ENCODE assay signal across 9 cellular contexts in the genomic region with DNA sequence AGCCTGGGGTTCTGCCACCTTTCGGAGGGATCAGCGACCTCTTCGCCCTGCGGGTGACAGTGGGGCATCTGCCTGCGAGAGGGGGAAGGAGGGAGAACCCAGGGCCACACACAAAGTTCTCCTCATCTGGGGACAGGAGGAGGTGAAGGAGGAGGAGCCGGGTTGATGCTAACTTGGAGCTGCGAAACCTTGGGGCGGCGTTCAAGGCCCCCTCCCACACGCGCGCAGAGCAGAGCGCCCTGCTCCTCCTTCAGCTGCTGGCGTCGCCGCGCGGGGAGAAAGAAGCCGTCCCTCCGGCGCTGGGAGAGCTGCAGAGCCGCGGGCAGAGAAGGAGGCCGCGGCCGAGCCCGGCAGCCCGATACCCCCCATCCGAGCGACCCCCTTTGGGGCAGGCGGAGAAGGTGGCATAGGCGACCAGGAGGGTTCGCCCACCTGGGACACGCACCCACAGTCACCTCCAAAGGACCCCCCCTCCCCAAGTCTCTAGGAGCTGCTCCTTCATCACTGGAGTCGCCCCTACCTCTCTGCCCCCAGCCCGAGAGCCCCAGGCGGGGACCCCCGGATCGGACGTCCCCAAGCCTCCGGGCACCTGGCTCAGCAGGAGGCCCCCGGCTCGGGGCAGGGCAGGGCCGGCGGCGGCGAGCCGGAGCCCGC. TPM values are rescaled to one million over a fixed set of nuclear protein-coding genes. Genes with fewer than 3 reads are reported as not detected.
DNase-seq lines count a peak whose midpoint lies in the region; ATAC-seq and TF ChIP-seq lines count a peak whose summit lies in the region.
"Had no signal": no experiment of that assay in that cellular context is flagged by ENCODE, and none has a peak within 500 bp of the region (broad histone marks: within the 10 kb centered on the region; RNA-seq: fewer than 3 reads in every experiment).

A gene with protein sequence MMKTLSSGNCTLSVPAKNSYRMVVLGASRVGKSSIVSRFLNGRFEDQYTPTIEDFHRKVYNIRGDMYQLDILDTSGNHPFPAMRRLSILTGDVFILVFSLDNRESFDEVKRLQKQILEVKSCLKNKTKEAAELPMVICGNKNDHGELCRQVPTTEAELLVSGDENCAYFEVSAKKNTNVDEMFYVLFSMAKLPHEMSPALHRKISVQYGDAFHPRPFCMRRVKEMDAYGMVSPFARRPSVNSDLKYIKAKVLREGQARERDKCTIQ (plus strand): TSS at position 232 of the 654 bp plus-strand sequence. CDS start 5,979 bp downstream, outside the sequence.

- TF ChIP-seq POLR2A in gastrocnemius medialis (IDR thresholded peaks at IDR 0.05), result no peak

- H3K4me3 Mint-ChIP-seq in activated CD8-positive, alpha-beta memory T cell treated with anti-CD3 and anti-CD28 coated beads, Interleukin-2, amount 10 ng/mL, durations not matched to agents 7 days and 5 days, result peak within 1 kb of the TSS; percentile 61
- H3K4me3 Mint-ChIP-seq in activated naive CD8-positive, alpha-beta T cell treated with anti-CD3 and anti-CD28 coated beads for 36 hours, result peak within 1 kb of the TSS; percentile 53

- no peaks in the 10 kb centered on the region for H3K36me3 ChIP-seq in NT2/D1 (ENCODE audit: insufficient read depth, insufficient read length, low read length)
- no peaks in the 10 kb centered on the region for H3K36me3 ChIP-seq in hepatocyte (replicated peaks; ENCODE audit: insufficient read depth, low read depth)
- no peaks in the 10 kb centered on the region for H3K36me3 ChIP-seq in gastrocnemius medialis

- H3K9me2 ChIP-seq in hepatocyte (replicated peaks; ENCODE audit: insufficient read depth), result no peaks in the 10 kb centered on the region

- peaks cover 39% of the 10 kb centered on the region for H3K27me3 Mint-ChIP-seq in activated CD8-positive, alpha-beta memory T cell treated with anti-CD3 and anti-CD28 coated beads, Interleukin-2, amount 10 ng/mL, durations not matched to agents 7 days and 5 days
- H3K27me3 Mint-ChIP-seq in activated naive CD8-positive, alpha-beta T cell treated with anti-CD3 and anti-CD28 coated beads for 36 hours, result peaks cover 28% of the 10 kb centered on the region

- H3K4me1 ChIP-seq in NT2/D1 (ENCODE audit: insufficient read depth, insufficient read length) (peaks cover 12% of the 10 kb centered on the region), hepatocyte (ENCODE audit: insufficient read depth) (peaks cover 10% of the 10 kb centered on the region), gastrocnemius medialis (peaks cover 32 to 38% of the 10 kb centered on the region in 2 donors)

- H3K9ac ChIP-seq in NT2/D1 (ENCODE audit: insufficient read length, low read depth), result peak within 1 kb of the TSS; percentile 56

- peak within 1 kb of the TSS; percentile 99 for H3K4me2 ChIP-seq in hepatocyte

- H3K36me3 Mint-ChIP-seq in activated CD8-positive, alpha-beta memory T cell treated with anti-CD3 and anti-CD28 coated beads, Interleukin-2, amount 10 ng/mL, durations not matched to agents 7 days and 5 days, result no peaks in the 10 kb centered on the region
- no peaks in the 10 kb centered on the region for H3K36me3 Mint-ChIP-seq in activated naive CD8-positive, alpha-beta T cell treated with anti-CD3 and anti-CD28 coated beads for 36 hours

- H3K4me3 ChIP-seq in NT2/D1 (ENCODE audit: insufficient read length, low read depth) (peak within 1 kb of the TSS; percentile 61), hepatocyte (peak within 1 kb of the TSS; percentile 58), gastrocnemius medialis (peak within 1 kb of the TSS; percentile 72 to 78 (median 74))

- DNase-seq in activated CD8-positive, alpha-beta memory T cell treated with anti-CD3 and anti-CD28 coated beads, Interleukin-2, amount 10 ng/mL, durations not matched to agents 7 days and 5 days, result peak; percentile 45
- no peak for DNase-seq in activated CD8-positive, alpha-beta memory T cell treated with anti-CD3 and anti-CD28 coated beads, Interleukin-2, amount 50 U/mL, for 4 hours
- no peak for DNase-seq in NT2/D1 (ENCODE audit: low read depth, low spot score)
- peak; percentile 52 for DNase-seq in activated naive CD8-positive, alpha-beta T cell treated with anti-CD3 and anti-CD28 coated beads for 36 hours
- peak; percentile 60 for DNase-seq in hepatocyte (ENCODE audit: low spot score)
- DNase-seq in gastrocnemius medialis, result peak in 1 of 2 donors; percentile 42
- no peak for DNase-seq in HCEC 1CT

- WGBS in hepatocyte (ENCODE audit: low lambda C conversion rate, missing lambda C conversion rate), result 1% methylated on average over 27 of the region's 49 CpGs

- no peak within 1 kb of the TSS for H3K27ac ChIP-seq in hepatocyte
- H3K27ac ChIP-seq in gastrocnemius medialis, result peak within 1 kb of the TSS; percentile 85 to 96 (median 90)

- intact Hi-C loops in gastrocnemius medialis (cut with DNase I; ENCODE audit: low total_unique reads), result loop anchor here (1.0 to 2.0 kb wide), 2 partner anchors 42 to 83 kb away; no protein-coding TSS in a partner anchor

- peaks cover 8% of the 10 kb centered on the region for H3K4me1 Mint-ChIP-seq in activated CD8-positive, alpha-beta memory T cell treated with anti-CD3 and anti-CD28 coated beads, Interleukin-2, amount 10 ng/mL, durations not matched to agents 7 days and 5 days
- peaks cover 10% of the 10 kb centered on the region for H3K4me1 Mint-ChIP-seq in activated naive CD8-positive, alpha-beta T cell treated with anti-CD3 and anti-CD28 coated beads for 36 hours

- no peaks in the 10 kb centered on the region for H3K79me2 ChIP-seq in hepatocyte

- no peak within 1 kb of the TSS for H3K27ac Mint-ChIP-seq in activated CD8-positive, alpha-beta memory T cell treated with anti-CD3 and anti-CD28 coated beads, Interleukin-2, amount 10 ng/mL, durations not matched to agents 7 days and 5 days
- no peak within 1 kb of the TSS for H3K27ac Mint-ChIP-seq in activated naive CD8-positive, alpha-beta T cell treated with anti-CD3 and anti-CD28 coated beads for 36 hours

- H3K9me3 ChIP-seq in NT2/D1 (ENCODE audit: insufficient read depth, low read length) (no peaks in the 10 kb centered on the region), hepatocyte (ENCODE audit: low read depth) (no peaks in the 10 kb centered on the region), gastrocnemius medialis (no peaks in the 10 kb centered on the region)

- TF ChIP-seq CTCF in hepatocyte (IDR thresholded peaks at IDR 0.05; ENCODE audit: poor library complexity) (no peak), gastrocnemius medialis (IDR thresholded peaks at IDR 0.05 in 4 of 5, conservative IDR thresholded peaks at IDR 0.05 in 1 of 5) (no peak)

- no peak for ATAC-seq in activated CD8-positive, alpha-beta memory T cell treated with anti-CD3 and anti-CD28 coated beads, Interleukin-2, amount 10 ng/mL, durations not matched to agents 7 days and 5 days
- ATAC-seq in gastrocnemius medialis, result peak; percentile 28 to 42
- ATAC-seq in GM21737 (IDR thresholded peaks at IDR 0.05; ENCODE audit: unreplicated experiment), result no peak

- peaks cover 44% of the 10 kb centered on the region for H3K27me3 ChIP-seq in NT2/D1 (ENCODE audit: insufficient read depth, insufficient read length)
- H3K27me3 ChIP-seq in hepatocyte, result peaks cover 37% of the 10 kb centered on the region
- H3K27me3 ChIP-seq in gastrocnemius medialis, result no peaks in the 10 kb centered on the region

- no peaks in the 10 kb centered on the region for H3K9me3 Mint-ChIP-seq in activated CD8-positive, alpha-beta memory T cell treated with anti-CD3 and anti-CD28 coated beads, Interleukin-2, amount 10 ng/mL, durations not matched to agents 7 days and 5 days (ENCODE audit: low read depth)
- no peaks in the 10 kb centered on the region for H3K9me3 Mint-ChIP-seq in activated naive CD8-positive, alpha-beta T cell treated with anti-CD3 and anti-CD28 coated beads for 36 hours

- in situ Hi-C loops in gastrocnemius medialis (cut with MboI; ENCODE audit: low sequenced_read_pairs in 4 of 4), result no loop called here

- peak within 1 kb of the TSS; percentile 63 for H2AFZ ChIP-seq in hepatocyte

- H4K20me1 ChIP-seq in hepatocyte (ENCODE audit: insufficient read depth, poor library complexity, severe bottlenecking), result no peaks in the 10 kb centered on the region

- CTCF ChIA-PET in activated CD8-positive, alpha-beta memory T cell treated with anti-CD3 and anti-CD28 coated beads, Interleukin-2, amount 10 ng/mL, durations not matched to agents 7 days and 5 days (lab: Charles Lee), result interaction anchor here (1.4 to 2.1 kb wide), 3 partner anchors 80 to 525 kb away, joined by 3 to 7 read pairs (median 4); no protein-coding TSS in a partner anchor

RNA-seq across cellular contexts. Expression of the gene that starts here (rescaled TPM):
- under 1 TPM in 1 of 2 experiments, not detected in 1; 0.09 TPM for total RNA-seq in activated CD8-positive, alpha-beta memory T cell treated with anti-CD3 and anti-CD28 coated beads, Interleukin-2, amount 10 ng/mL, durations not matched to agents 7 days and 5 days
- under 1 TPM; 0.06 to 0.16 TPM for total RNA-seq in activated naive CD8-positive, alpha-beta T cell treated with anti-CD3 and anti-CD28 coated beads for 36 hours
- 0.88 and 1.3 TPM in 2 replicates for total RNA-seq in hepatocyte
- 12.7 and 13.5 TPM in 2 replicates for polyA plus RNA-seq in hepatocyte
- total RNA-seq in gastrocnemius medialis, result 1 to 10 TPM; 1.8 to 5.4 (median 1.9) TPM
- total RNA-seq: lung microvascular endothelial cell had no signal

Comparison
In these comparisons a context has a peak if more than half of its experiments do, and no peak if none do; other contexts are left out.
1. Peak in DNase-seq in activated CD8-positive, alpha-beta memory T cell treated with anti-CD3 and anti-CD28 coated beads, Interleukin-2, amount 10 ng/mL, durations not matched to agents 7 days and 5 days; RNA of the gene not detected or under 1 TPM.
2. Peak in DNase-seq in activated naive CD8-positive, alpha-beta T cell treated with anti-CD3 and anti-CD28 coated beads for 36 hours; RNA of the gene not detected or under 1 TPM.
3. ATAC-seq: peak in gastrocnemius medialis (2 of 2); none in activated CD8-positive, alpha-beta memory T cell treated with anti-CD3 and anti-CD28 coated beads, Interleukin-2, amount 10 ng/mL, durations not matched to agents 7 days and 5 days (single experiment) and GM21737 (single experiment).
4. Peak in every context shown above with its lines, with median percentiles within 50 percentile points of each other: H3K4me3 ChIP-seq.